ENCODE assay signal across 8 cellular contexts in genomic region chr4:103197765-103198110, GRCh38. TPM values are rescaled to one million over a fixed set of nuclear protein-coding genes. Genes with fewer than 3 reads are reported as not detected.
DNase-seq lines count a peak whose midpoint lies in the region; ATAC-seq and TF ChIP-seq lines count a peak whose summit lies in the region.

No MANE protein-coding gene starts in this region.

- no peaks in the 10 kb centered on the region for H3K36me3 ChIP-seq in parathyroid adenoma (ENCODE audit: control insufficient read depth, insufficient read depth, low read length)

- H3K9me3 ChIP-seq in parathyroid adenoma (ENCODE audit: control insufficient read depth, low read length): no peaks in the 10 kb centered on the region

- DNase-seq in DMS153 treated with DMSO at 0.1 percent for 48 hours (lab: John Stamatoyannopoulos, UW; ENCODE audit: unreplicated experiment): peak; percentile 55
- no peak for DNase-seq in DMS153 (lab: John Stamatoyannopoulos, UW)
- DNase-seq in RKO (ENCODE audit: low spot score): peak; percentile 58
- DNase-seq in fibroblast of pulmonary artery (ENCODE audit: low read depth): no peak
- no peak for DNase-seq in mesenteric fat pad (ENCODE audit: low spot score)
- DNase-seq in NCI-H2029 treated with DMSO at 0.1 percent for 48 hours (lab: John Stamatoyannopoulos, UW): no peak

- H3K4me2 ChIP-seq in parathyroid adenoma (ENCODE audit: low read length): peak overlapping the region; percentile 82

- H3K27ac ChIP-seq in parathyroid adenoma: no peak overlapping the region

- peak overlapping the region; percentile 91 for H2AFZ ChIP-seq in parathyroid adenoma

- peak overlapping the region; percentile 82 for H3K4me3 ChIP-seq in fibroblast of pulmonary artery (replicated peaks; ENCODE audit: low read depth, low read length)
- peak overlapping the region; percentile 83 for H3K4me3 ChIP-seq in parathyroid adenoma (ENCODE audit: low read depth, low read length)

- peak; percentile 46 for ATAC-seq in HG02840 (IDR thresholded peaks at IDR 0.05; ENCODE audit: low FRiP score, unreplicated experiment)

- no peaks in the 10 kb centered on the region for H3K4me1 ChIP-seq in parathyroid adenoma

- H3K27me3 ChIP-seq in parathyroid adenoma (ENCODE audit: control insufficient read depth, insufficient read depth, low read length): no peaks in the 10 kb centered on the region

- TF ChIP-seq CTCF in fibroblast of pulmonary artery (IDR thresholded peaks at IDR 0.05; ENCODE audit: low read length, missing control alignments): no peak
- TF ChIP-seq CTCF in parathyroid adenoma (IDR thresholded peaks at IDR 0.05): no peak

- no peak overlapping the region for H3K9ac ChIP-seq in parathyroid adenoma

- no peaks in the 10 kb centered on the region for H3K79me2 ChIP-seq in parathyroid adenoma

RNA-seq across cellular contexts. Expression of gene CENPE, which starts 0.4 kb away (rescaled TPM):
- 1.2 TPM for total RNA-seq in mesenteric fat pad

Comparison
In these comparisons a context has a peak if more than half of its experiments do, and no peak if none do; other contexts are left out.
1. DNase-seq: peak in DMS153 treated with DMSO at 0.1 percent for 48 hours (single experiment) and RKO (single experiment); none in DMS153 (single experiment), fibroblast of pulmonary artery (single experiment), mesenteric fat pad (single experiment) and NCI-H2029 treated with DMSO at 0.1 percent for 48 hours (single experiment).